14 cellular contexts compared by ENCODE assay signal in genomic region chr22:20239951-20240773, GRCh38. TPM values are rescaled to one million over a fixed set of nuclear protein-coding genes. Genes with fewer than 3 reads are reported as not detected.
DNase-seq lines count a peak whose midpoint lies in the region; ATAC-seq, FAIRE-seq and TF ChIP-seq lines count a peak whose summit lies in the region.
"Had no signal": no experiment of that assay in that cellular context is flagged by ENCODE, and none has a peak within 500 bp of the region (broad histone marks: within the 10 kb centered on the region; RNA-seq: fewer than 3 reads in every experiment).

No MANE protein-coding gene starts in this region.

- H3K4me1 ChIP-seq in heart left ventricle: peaks cover 8 to 63% (median 55%) of the 10 kb centered on the region in 12 donors
- H3K4me1 ChIP-seq in lower lobe of right lung: peaks cover 52% of the 10 kb centered on the region
- H3K4me1 ChIP-seq in testis: peaks cover 27% of the 10 kb centered on the region

- H3K9me3 ChIP-seq in heart left ventricle (no peaks in the 10 kb centered on the region), lower lobe of right lung (no peaks in the 10 kb centered on the region), testis (no peaks in the 10 kb centered on the region)
- H3K9me3 ChIP-seq: upper lobe of right lung had no signal

- 45 to 59% (median 48%) methylated on average over 18 to 22 of the region's 22 CpGs for whole genome bisulfite sequencing in heart left ventricle, 4 donors
- WGBS in testis, 2 donors: 39 to 47% methylated on average over 9 to 21 of the region's 22 CpGs

- DNase-seq in heart left ventricle (peak in 4 of 5 donors; percentile 42 to 82 (median 71)), Right ventricle myocardium superior (no peak), lower lobe of right lung (no peak), testis (peak; percentile 55), H54 (ENCODE audit: insufficient read length, low spot score) (no peak), HT-29 (ENCODE audit: low spot score) (no peak)
- DNase-seq: ACHN, foreskin melanocyte, NCI-H2107, upper lobe of right lung had no signal

- H3K36me3 ChIP-seq in heart left ventricle: no peaks in the 10 kb centered on the region
- H3K36me3 ChIP-seq in lower lobe of right lung: no peaks in the 10 kb centered on the region
- no peaks in the 10 kb centered on the region for H3K36me3 ChIP-seq in testis (ENCODE audit: low read depth, missing control alignments)
- H3K36me3 ChIP-seq: SJSA1, upper lobe of right lung had no signal

- no peak for FAIRE-seq in H54 (lab: Jason Lieb, UNC)
- FAIRE-seq: G401.6 had no signal

- ATAC-seq in heart left ventricle (peak in 1 of 4 donors; percentile 55), Right ventricle myocardium superior (ENCODE audit: poor library complexity) (no peak), lower lobe of right lung (no peak), HG03097 (IDR thresholded peaks at IDR 0.05; ENCODE audit: low FRiP score, unreplicated experiment) (no peak)
- ATAC-seq: upper lobe of right lung had no signal

- H3K27ac ChIP-seq in heart left ventricle (peak overlapping the region; percentile 39 to 94 (median 83)), angular gyrus (ENCODE audit: low read depth, low read length) (peak overlapping the region; percentile 75), lower lobe of right lung (peak overlapping the region; percentile 64), testis (no peak overlapping the region)
- H3K27ac ChIP-seq: SJSA1 had no signal

- no peaks in the 10 kb centered on the region for H3K27me3 ChIP-seq in heart left ventricle
- no peaks in the 10 kb centered on the region for H3K27me3 ChIP-seq in lower lobe of right lung (ENCODE audit: low read depth)
- no peaks in the 10 kb centered on the region for H3K27me3 ChIP-seq in testis
- H3K27me3 ChIP-seq: upper lobe of right lung had no signal

- peak overlapping the region in 3 of 12 donors; percentile 2 to 26 (median 14) for H3K4me3 ChIP-seq in heart left ventricle
- H3K4me3 ChIP-seq in lower lobe of right lung: no peak overlapping the region
- no peak overlapping the region for H3K4me3 ChIP-seq in testis
- H3K4me3 ChIP-seq: SJSA1, upper lobe of right lung had no signal

- TF ChIP-seq CTCF in heart left ventricle (IDR thresholded peaks at IDR 0.05) (no peak), lower lobe of right lung (IDR thresholded peaks at IDR 0.05) (no peak), testis (IDR thresholded peaks at IDR 0.05) (no peak)

- TF ChIP-seq POLR2A in heart left ventricle (IDR thresholded peaks at IDR 0.05) (no peak), testis (IDR thresholded peaks at IDR 0.05) (no peak), H54 (IDR thresholded peaks at IDR 0.05; ENCODE audit: low read depth, low read length) (no peak)

- intact Hi-C loops in heart left ventricle (cut with DNase I): loop anchor here in 3 of 10 donors (1.0 to 5.0 kb wide), 4 partner anchors 27 to 63 kb away; no protein-coding TSS in a partner anchor
- intact Hi-C loops in Right ventricle myocardium superior (cut with DNase I): no loop called here
- intact Hi-C loops in lower lobe of right lung (cut with DNase I): no loop called here
- intact Hi-C loops in testis (cut with DNase I; ENCODE audit: low total_unique reads): no loop called here

RNA-seq across cellular contexts. Expression of gene RTN4R, which starts 28.0 kb away (rescaled TPM):
- total RNA-seq in heart left ventricle: 1 to 10 TPM in 7 of 9 donors, under 1 TPM in 2; 0.53 to 2.6 (median 1.4) TPM
- polyA plus RNA-seq in heart left ventricle: 1 to 10 TPM; 1.3 to 1.8 TPM
- total RNA-seq in Right ventricle myocardium superior: 0.75 TPM
- total RNA-seq in lower lobe of right lung: 9.6 TPM
- 1 to 10 TPM; 5.1 to 6.1 TPM for total RNA-seq in testis
- polyA plus RNA-seq in testis (ENCODE audit: insufficient read depth, low read depth, low replicate concordance): 2.1 TPM
- 41.7 and 45.7 TPM in 2 replicates for total RNA-seq in HT-29 (2014; rRNA removed; shearing (Covaris generic))

Comparison
In these comparisons a context has a peak if more than half of its experiments do, and no peak if none do; other contexts are left out.
1. DNase-seq: peak in heart left ventricle (4 of 5) and testis (single experiment); none in Right ventricle myocardium superior (single experiment), lower lobe of right lung (single experiment), H54 (single experiment) and HT-29 (single experiment).
2. H3K27ac ChIP-seq: peak in heart left ventricle (12 of 12), angular gyrus (single experiment) and lower lobe of right lung (single experiment); none in testis (0 of 2).